24 cellular contexts compared by ENCODE assay signal in the genomic region with DNA sequence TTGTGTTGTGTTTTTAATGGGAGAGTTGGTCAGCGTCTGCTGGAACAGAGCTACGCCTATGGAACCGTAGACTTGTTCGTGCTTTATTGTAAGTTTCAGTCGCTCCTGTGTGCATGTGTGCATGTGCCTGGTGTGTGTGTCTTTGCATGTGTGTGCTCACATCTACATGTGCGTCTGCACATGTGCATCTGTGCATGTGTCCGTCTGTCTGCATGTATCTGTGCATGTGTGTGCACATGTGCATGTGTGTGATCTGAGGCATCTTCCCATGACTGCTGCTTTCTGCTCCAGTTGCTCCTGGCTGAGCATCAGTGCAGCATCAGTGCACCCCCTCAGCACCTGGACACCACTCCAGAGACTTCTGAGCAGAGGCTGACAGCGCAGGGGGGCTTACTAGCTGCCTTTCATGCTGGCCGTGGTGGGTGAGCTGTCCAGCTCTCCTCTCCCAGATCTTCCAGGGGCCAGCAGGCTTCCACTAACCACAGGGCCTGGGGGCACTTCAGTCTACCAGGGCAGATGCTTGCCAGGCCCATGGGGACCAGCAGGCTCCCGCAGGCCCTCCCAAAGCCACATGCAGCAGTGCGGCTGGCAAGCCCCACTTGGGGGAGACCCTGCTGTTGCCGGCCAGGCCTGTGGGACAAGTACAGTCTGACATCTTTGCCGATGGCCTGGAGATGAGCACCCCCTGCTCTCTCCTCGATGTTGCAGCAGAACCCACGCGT. TPM values are rescaled to one million over a fixed set of nuclear protein-coding genes. Genes with fewer than 3 reads are reported as not detected.
A peak's percentile ranks its signal among the peaks of the same experiment; 100 is the strongest.
DNase-seq lines count a peak whose midpoint lies in the region; ATAC-seq, FAIRE-seq and TF ChIP-seq lines count a peak whose summit lies in the region.
"Had no signal": no experiment of that assay in that cellular context is flagged by ENCODE, and none has a peak within 500 bp of the region (broad histone marks: within the 10 kb centered on the region; RNA-seq: fewer than 3 reads in every experiment).

No MANE protein-coding gene starts in this region.

- no peaks in the 10 kb centered on the region for H3K36me3 ChIP-seq in endothelial cell of umbilical vein (ENCODE audit: control insufficient read depth in 2 of 2, extremely low read depth in 1 of 2, insufficient read depth in 2 of 2, low read length in 2 of 2)
- H3K36me3 ChIP-seq: gastroesophageal sphincter, HAP-1, left lung, MG63, SJCRH30, tibial nerve had no signal

- FAIRE-seq in endothelial cell of umbilical vein (lab: Jason Lieb, UNC) = no peak
- FAIRE-seq: A204.1, G401.6, HTR-8/SVneo had no signal

- H3K9ac ChIP-seq in endothelial cell of umbilical vein (replicated peaks; ENCODE audit: extremely low read depth, insufficient read depth, low read length) = no peak overlapping the region

- no peaks in the 10 kb centered on the region for H3K27me3 Mint-ChIP-seq in activated CD8-positive, alpha-beta T cell treated with anti-CD3 and anti-CD28 coated beads, Interleukin-2, amount 10 ng/mL, durations not matched to agents 7 days and 5 days (ENCODE audit: low read depth)
- H3K27me3 Mint-ChIP-seq in activated CD8-positive, alpha-beta T cell treated with anti-CD3 and anti-CD28 coated beads for 36 hours = no peaks in the 10 kb centered on the region

- no peaks in the 10 kb centered on the region for H3K9me3 Mint-ChIP-seq in activated CD8-positive, alpha-beta T cell treated with anti-CD3 and anti-CD28 coated beads, Interleukin-2, amount 10 ng/mL, durations not matched to agents 7 days and 5 days (ENCODE audit: insufficient read depth)
- peaks cover 3% of the 10 kb centered on the region for H3K9me3 Mint-ChIP-seq in activated CD8-positive, alpha-beta T cell treated with anti-CD3 and anti-CD28 coated beads for 36 hours
- H3K9me3 Mint-ChIP-seq: immature natural killer cell had no signal

- no peaks in the 10 kb centered on the region for H3K9me3 ChIP-seq in endothelial cell of umbilical vein (replicated peaks; ENCODE audit: control insufficient read depth, insufficient read depth, low read length)
- H3K9me3 ChIP-seq: gastroesophageal sphincter, HAP-1, left lung, MG63, SJCRH30 had no signal

- H3K4me2 ChIP-seq in endothelial cell of umbilical vein (ENCODE audit: insufficient read depth, low read length) = no peak overlapping the region

- no TSS peak for BruUV-seq in endothelial cell of umbilical vein (replicated peaks; lab: Mats Ljungman, UMichigan)

- peak overlapping the region; percentile 27 for H3K27ac Mint-ChIP-seq in activated CD8-positive, alpha-beta T cell treated with anti-CD3 and anti-CD28 coated beads, Interleukin-2, amount 10 ng/mL, durations not matched to agents 7 days and 5 days
- H3K27ac Mint-ChIP-seq in activated CD8-positive, alpha-beta T cell treated with anti-CD3 and anti-CD28 coated beads for 36 hours = no peak overlapping the region
- H3K27ac Mint-ChIP-seq: dendritic cell treated with granulocyte-macrophage colony-stimulating factor and Interleukin-4, amounts not matched to agents 40 ng/mL and 50 ng/mL, for 4 days had no signal

- no peak overlapping the region for H3K27ac ChIP-seq in endothelial cell of umbilical vein (ENCODE audit: insufficient read depth, low read depth, low read length)
- H3K27ac ChIP-seq: gastroesophageal sphincter, left lung, SJCRH30, skin epidermis, tibial nerve had no signal

- no peaks in the 10 kb centered on the region for H3K4me1 ChIP-seq in endothelial cell of umbilical vein (ENCODE audit: control insufficient read depth, extremely low read depth, insufficient read depth, low read length)
- H3K4me1 ChIP-seq: HAP-1, SJCRH30 had no signal

- no peaks in the 10 kb centered on the region for H4K20me1 ChIP-seq in endothelial cell of umbilical vein (replicated peaks; ENCODE audit: control insufficient read depth, extremely low read depth, insufficient read depth, low read length)

- no peak for TF ChIP-seq POLR2A in endothelial cell of umbilical vein (IDR thresholded peaks at IDR 0.05; ENCODE audit: low read depth, low read length)

- no peaks in the 10 kb centered on the region for H3K9me1 ChIP-seq in endothelial cell of umbilical vein (replicated peaks; ENCODE audit: control insufficient read depth, extremely low read depth, insufficient read depth, low read length)

- H3K79me2 ChIP-seq in endothelial cell of umbilical vein (ENCODE audit: control insufficient read depth, insufficient read depth, low read length) = no peaks in the 10 kb centered on the region

- H3K36me3 Mint-ChIP-seq in activated CD8-positive, alpha-beta T cell treated with anti-CD3 and anti-CD28 coated beads, Interleukin-2, amount 10 ng/mL, durations not matched to agents 7 days and 5 days (ENCODE audit: low read depth) = no peaks in the 10 kb centered on the region
- H3K36me3 Mint-ChIP-seq in activated CD8-positive, alpha-beta T cell treated with anti-CD3 and anti-CD28 coated beads for 36 hours (ENCODE audit: low read depth) = no peaks in the 10 kb centered on the region
- H3K36me3 Mint-ChIP-seq: immature natural killer cell had no signal

- peaks cover 8% of the 10 kb centered on the region for H3K4me1 Mint-ChIP-seq in activated CD8-positive, alpha-beta T cell treated with anti-CD3 and anti-CD28 coated beads, Interleukin-2, amount 10 ng/mL, durations not matched to agents 7 days and 5 days (ENCODE audit: low read depth)
- peaks cover 20% of the 10 kb centered on the region for H3K4me1 Mint-ChIP-seq in activated CD8-positive, alpha-beta T cell treated with anti-CD3 and anti-CD28 coated beads for 36 hours (ENCODE audit: low read depth)
- H3K4me1 Mint-ChIP-seq: immature natural killer cell had no signal

- no peak overlapping the region for H3K4me3 ChIP-seq in endothelial cell of umbilical vein (replicated peaks in 1 of 3; ENCODE audit: insufficient read depth in 1 of 3, low read depth in 1 of 3, low read length in 3 of 3)
- H3K4me3 ChIP-seq: gastroesophageal sphincter, HAP-1, left lung, MG63, SJCRH30, skin epidermis, tibial nerve had no signal

- H3K4me3 Mint-ChIP-seq in activated CD8-positive, alpha-beta T cell treated with anti-CD3 and anti-CD28 coated beads, Interleukin-2, amount 10 ng/mL, durations not matched to agents 7 days and 5 days = no peak overlapping the region
- H3K4me3 Mint-ChIP-seq in activated CD8-positive, alpha-beta T cell treated with anti-CD3 and anti-CD28 coated beads for 36 hours = no peak overlapping the region
- H3K4me3 Mint-ChIP-seq: dendritic cell treated with granulocyte-macrophage colony-stimulating factor and Interleukin-4, amounts not matched to agents 40 ng/mL and 50 ng/mL, for 4 days; immature natural killer cell had no signal

- DNase-seq in activated CD8-positive, alpha-beta T cell treated with anti-CD3 and anti-CD28 coated beads, Interleukin-2, amount 10 ng/mL, durations not matched to agents 7 days and 5 days = no peak
- no peak for DNase-seq in activated CD8-positive, alpha-beta T cell treated with anti-CD3 and anti-CD28 coated beads for 36 hours
- DNase-seq in RPMI7951 (ENCODE audit: low read depth) = peak; percentile 10
- DNase-seq in endothelial cell of umbilical vein (ENCODE audit: low read depth, low spot score) = no peak
- peak; percentile 74 for DNase-seq in retina
- DNase-seq in ecto neural progenitor cell (ENCODE audit: low spot score) = no peak
- no peak for DNase-seq in stimulated activated CD4-positive, alpha-beta T cell treated with anti-CD3 and anti-CD28 coated beads, Interleukin-4, amount 100 ng/mL, for 4 hours
- DNase-seq: activated CD8-positive, alpha-beta memory T cell treated with anti-CD3 and anti-CD28 coated beads for 24 hours; activated naive CD4-positive, alpha-beta T cell treated with anti-CD3 and anti-CD28 coated beads, Interleukin-2, amount 50 U/mL, for 16 hours; central memory CD4-positive, alpha-beta T cell; immature natural killer cell; MG63; SJCRH30; stimulated activated CD8-positive, alpha-beta memory T cell treated with anti-CD3 and anti-CD28 coated beads, Interleukin-4, amount 100 ng/mL, for 48 hours had no signal

- peaks cover 0 to 2% of the 10 kb centered on the region in 2 experiments for H3K27me3 ChIP-seq in endothelial cell of umbilical vein (ENCODE audit: control insufficient read depth in 2 of 2, insufficient read depth in 2 of 2, low read length in 2 of 2)
- H3K27me3 ChIP-seq: SJCRH30 had no signal

- POLR2A ChIA-PET in activated CD8-positive, alpha-beta T cell treated with anti-CD3 and anti-CD28 coated beads, Interleukin-2, amount 10 ng/mL, durations not matched to agents 7 days and 5 days (lab: Charles Lee) = interaction anchor here (0.7 kb wide), 1 partner anchor 48 kb away, joined by 3 read pairs; no protein-coding TSS in a partner anchor
- POLR2A ChIA-PET in activated CD8-positive, alpha-beta T cell treated with anti-CD3 and anti-CD28 coated beads for 36 hours (lab: Charles Lee) = interaction anchor here (0.9 to 1.5 kb wide), 2 partner anchors 52 to 223 kb away, joined by 3 read pairs; no protein-coding TSS in a partner anchor
- POLR2A ChIA-PET in endothelial cell of umbilical vein (lab: Charles Lee) = no interaction called here

- ATAC-seq in activated CD8-positive, alpha-beta T cell treated with anti-CD3 and anti-CD28 coated beads, Interleukin-2, amount 10 ng/mL, durations not matched to agents 7 days and 5 days = no peak
- no peak for ATAC-seq in activated CD8-positive, alpha-beta T cell treated with anti-CD3 and anti-CD28 coated beads for 36 hours
- no peak for ATAC-seq in HG02973 (IDR thresholded peaks at IDR 0.05; ENCODE audit: unreplicated experiment)

- H2AFZ ChIP-seq in endothelial cell of umbilical vein (ENCODE audit: low read depth, low read length) = no peak overlapping the region

- CTCF ChIA-PET in activated CD8-positive, alpha-beta T cell treated with anti-CD3 and anti-CD28 coated beads, Interleukin-2, amount 10 ng/mL, durations not matched to agents 7 days and 5 days (lab: Charles Lee) = interaction anchor here (0.7 to 2.4 kb wide), 12 partner anchors 11 to 284 kb away, joined by 3 to 9 read pairs (median 4); no protein-coding TSS in a partner anchor
- CTCF ChIA-PET in activated CD8-positive, alpha-beta T cell treated with anti-CD3 and anti-CD28 coated beads for 36 hours (lab: Charles Lee) = interaction anchor here (0.7 to 2.7 kb wide), 13 partner anchors 12 to 294 kb away, joined by 3 to 15 read pairs (median 4); no protein-coding TSS in a partner anchor
- CTCF ChIA-PET in endothelial cell of umbilical vein (lab: Charles Lee) = interaction anchor here (0.7 to 5.4 kb wide), 14 partner anchors 7 to 455 kb away, joined by 3 to 103 read pairs (median 4); no protein-coding TSS in a partner anchor

- TF ChIP-seq CTCF in activated CD8-positive, alpha-beta T cell treated with anti-CD3 and anti-CD28 coated beads for 36 hours (IDR thresholded peaks at IDR 0.05) = no peak
- TF ChIP-seq CTCF in endothelial cell of umbilical vein (IDR thresholded peaks at IDR 0.05; ENCODE audit: extremely low read depth in 1 of 2, insufficient read depth in 1 of 2, low read depth in 1 of 2, low read length in 2 of 2) = no peak

- intact Hi-C loops in activated CD8-positive, alpha-beta T cell treated with anti-CD3 and anti-CD28 coated beads for 36 hours (cut with micrococcal nuclease) = loop anchor here (2.0 to 5.0 kb wide), 2 partner anchors 41 to 118 kb away; no protein-coding TSS in a partner anchor
- intact Hi-C loops in endothelial cell of umbilical vein (cut with micrococcal nuclease) = loop anchor here (1.0 to 10.0 kb wide), 4 partner anchors 39 to 451 kb away; no protein-coding TSS in a partner anchor

- dilution Hi-C loops in endothelial cell of umbilical vein (cut with MboI; ENCODE audit: extremely low pct_ligation_motif_present, low sequenced_read_pairs) = no loop called here

RNA-seq across cellular contexts. Expression of gene PCBP3, which starts 47.8 kb away (rescaled TPM):
- total RNA-seq in activated CD8-positive, alpha-beta T cell treated with anti-CD3 and anti-CD28 coated beads, Interleukin-2, amount 10 ng/mL, durations not matched to agents 7 days and 5 days = 1 to 10 TPM; 1.3 to 1.4 TPM
- 1 to 10 TPM; 1.9 to 2.2 TPM for total RNA-seq in activated CD8-positive, alpha-beta T cell treated with anti-CD3 and anti-CD28 coated beads for 36 hours
- total RNA-seq in RPMI7951 (2014; rRNA removed; shearing (Covaris generic)) = 4.0 and 8.4 TPM in 2 replicates
- 0.39 and 1.1 TPM in 2 replicates for total RNA-seq in endothelial cell of umbilical vein
- 0.06 TPM in 1 of 2 replicates, not detected in the other for polyA plus RNA-seq in endothelial cell of umbilical vein
- polyA plus RNA-seq in endothelial cell of umbilical vein (2011; cell fraction: cytosol; rRNA removed) = not detected in 2 replicates
- polyA plus RNA-seq in endothelial cell of umbilical vein (2011; cell fraction: nucleus; rRNA removed) = 0.08 and 0.66 TPM in 2 replicates
- 0.25 and 0.35 TPM in 2 replicates for polyA plus RNA-seq in endothelial cell of umbilical vein (2012)
- not detected in 2 replicates for polyA minus RNA-seq in endothelial cell of umbilical vein
- not detected for polyA minus RNA-seq in endothelial cell of umbilical vein (2011; cell fraction: cytosol; rRNA and poly(A)+ RNA removed)
- polyA minus RNA-seq in endothelial cell of umbilical vein (2011; cell fraction: nucleus; rRNA and poly(A)+ RNA removed) = 0.72 TPM in 1 of 2 replicates, not detected in the other
- total RNA-seq: SJCRH30 had no signal

RNA-seq across cellular contexts. Expression of gene SLC19A1, which starts 53.5 kb away (rescaled TPM):
- 10 to 100 TPM; 44.4 to 51.6 TPM for total RNA-seq in activated CD8-positive, alpha-beta T cell treated with anti-CD3 and anti-CD28 coated beads, Interleukin-2, amount 10 ng/mL, durations not matched to agents 7 days and 5 days
- 10 to 100 TPM; 40.1 to 46.1 TPM for total RNA-seq in activated CD8-positive, alpha-beta T cell treated with anti-CD3 and anti-CD28 coated beads for 36 hours
- 7.4 and 8.3 TPM in 2 replicates for total RNA-seq in RPMI7951 (2014; rRNA removed; shearing (Covaris generic))
- 54.6 and 58.9 TPM in 2 replicates for total RNA-seq in endothelial cell of umbilical vein
- polyA plus RNA-seq in endothelial cell of umbilical vein = 36.3 and 55.0 TPM in 2 replicates
- 16.9 and 19.9 TPM in 2 replicates for polyA plus RNA-seq in endothelial cell of umbilical vein (2011; cell fraction: cytosol; rRNA removed)
- 18.7 and 21.4 TPM in 2 replicates for polyA plus RNA-seq in endothelial cell of umbilical vein (2011; cell fraction: nucleus; rRNA removed)
- 32.8 and 34.1 TPM in 2 replicates for polyA plus RNA-seq in endothelial cell of umbilical vein (2012)
- polyA minus RNA-seq in endothelial cell of umbilical vein = 26.8 and 29.9 TPM in 2 replicates
- polyA minus RNA-seq in endothelial cell of umbilical vein (2011; cell fraction: cytosol; rRNA and poly(A)+ RNA removed) = 39.4 TPM
- polyA minus RNA-seq in endothelial cell of umbilical vein (2011; cell fraction: nucleus; rRNA and poly(A)+ RNA removed) = 14.9 and 17.1 TPM in 2 replicates

Comparison
In these comparisons a context has a peak if more than half of its experiments do, and no peak if none do; other contexts are left out.
1. DNase-seq: peak in RPMI7951 (single experiment) and retina (single experiment); none in activated CD8-positive, alpha-beta T cell treated with anti-CD3 and anti-CD28 coated beads, Interleukin-2, amount 10 ng/mL, durations not matched to agents 7 days and 5 days (single experiment), activated CD8-positive, alpha-beta T cell treated with anti-CD3 and anti-CD28 coated beads for 36 hours (single experiment), endothelial cell of umbilical vein (single experiment), ecto neural progenitor cell (single experiment) and stimulated activated CD4-positive, alpha-beta T cell treated with anti-CD3 and anti-CD28 coated beads, Interleukin-4, amount 100 ng/mL, for 4 hours (0 of 2).